9 cellular contexts compared by ENCODE assay signal in the genomic region with DNA sequence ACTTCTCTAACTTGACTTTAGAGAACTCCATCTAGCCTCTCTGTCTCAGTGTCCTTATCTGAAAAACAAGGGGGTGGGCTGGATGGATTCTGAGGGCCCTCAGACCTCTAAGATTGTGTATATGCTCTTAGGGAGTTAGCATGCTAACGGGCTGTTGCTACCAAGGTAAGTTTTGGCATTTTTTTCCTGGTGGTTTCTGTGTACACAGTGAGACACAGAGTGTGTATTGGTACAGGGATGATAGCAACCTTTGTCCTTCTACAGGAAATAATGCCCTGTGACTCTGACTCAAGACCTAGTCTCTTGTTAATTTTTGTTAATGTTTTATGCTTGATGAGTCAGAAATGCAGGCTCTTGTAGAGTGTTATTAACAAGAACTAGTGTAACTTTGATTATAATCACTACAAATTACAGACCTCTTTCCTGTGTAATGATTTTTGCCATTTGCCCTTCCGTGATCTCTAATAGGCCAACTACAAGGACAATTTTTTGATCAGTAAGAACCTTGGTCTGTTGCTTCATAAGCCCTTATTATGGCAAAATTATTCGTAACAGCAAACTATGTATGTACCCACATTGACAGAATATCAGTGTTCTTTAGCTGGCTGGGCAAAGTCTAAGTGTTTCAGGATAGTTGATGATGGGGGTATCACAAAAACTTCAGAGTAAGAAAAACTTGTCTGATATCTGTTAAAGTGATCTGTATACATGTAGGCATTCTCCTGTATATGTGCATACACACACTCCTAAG.
DNase-seq lines count a peak whose midpoint lies in the region; ATAC-seq and TF ChIP-seq lines count a peak whose summit lies in the region.
"Had no signal": no experiment of that assay in that cellular context is flagged by ENCODE, and none has a peak within 500 bp of the region (broad histone marks: within the 10 kb centered on the region; RNA-seq: fewer than 3 reads in every experiment).

No MANE protein-coding gene starts in this region.

- H3K27ac Mint-ChIP-seq in chondrocyte (ENCODE audit: unreplicated experiment) = no peak overlapping the region

- ATAC-seq in GM19452 (IDR thresholded peaks at IDR 0.05; ENCODE audit: unreplicated experiment) (peak; percentile 78), HG03354 (IDR thresholded peaks at IDR 0.05; ENCODE audit: poor library complexity, severe bottlenecking, unreplicated experiment) (peak; percentile 81)

- DNase-seq in smooth muscle cell (lab: John Stamatoyannopoulos, UW; ENCODE audit: unreplicated experiment) (no peak), MG63 (no peak), SIG-M5 treated with dmso at 0.1 percent for 504 hours (lab: John Stamatoyannopoulos, UW; ENCODE audit: unreplicated experiment) (no peak), chondrocyte (ENCODE audit: low spot score) (no peak)
- DNase-seq: activated T-cell treated with anti-CD3 and anti-CD28 coated beads, Interleukin-2, amount 50 U/mL, for 1 hour; NCI-H748 treated with DMSO at 0.1 percent for 48 hours had no signal

- peaks cover 2% of the 10 kb centered on the region for H3K36me3 Mint-ChIP-seq in chondrocyte (ENCODE audit: low read depth)

- H3K9ac ChIP-seq in duodenal mucosa (ENCODE audit: low read depth in 1 of 2, low read length in 2 of 2) (peak overlapping the region in 1 of 2 donors; percentile 6), smooth muscle cell (ENCODE audit: low read depth) (peak overlapping the region; percentile 79)

- TF ChIP-seq CTCF in smooth muscle cell (IDR thresholded peaks at IDR 0.05; ENCODE audit: borderline replicate concordance, insufficient read depth, poor library complexity, severe bottlenecking) (no peak), chondrocyte (IDR thresholded peaks at IDR 0.05) (no peak)

- H3K27me3 ChIP-seq in duodenal mucosa (ENCODE audit: control insufficient read depth in 1 of 2, insufficient read depth in 2 of 2, low read length in 2 of 2) (no peaks in the 10 kb centered on the region), smooth muscle cell (ENCODE audit: low read depth) (no peaks in the 10 kb centered on the region), MG63 (no peaks in the 10 kb centered on the region)

- H3F3A ChIP-seq in smooth muscle cell (ENCODE audit: low read depth) = peaks cover 3% of the 10 kb centered on the region

- no peak overlapping the region for H3K4me3 ChIP-seq in duodenal mucosa (ENCODE audit: low read depth in 1 of 2, low read length in 2 of 2)
- H3K4me3 ChIP-seq in smooth muscle cell = no peak overlapping the region
- H3K4me3 ChIP-seq in MG63 = no peak overlapping the region

- WGBS in smooth muscle cell (ENCODE audit: low lambda C conversion rate) = 71% methylated on average over 3 of the region's 3 CpGs

- peaks cover 98% of the 10 kb centered on the region for H3K79me2 ChIP-seq in smooth muscle cell (ENCODE audit: low read depth)

- H3K4me1 ChIP-seq in duodenal mucosa (ENCODE audit: control insufficient read depth in 1 of 2, insufficient read depth in 2 of 2, low read length in 2 of 2) = peaks cover 42 to 48% of the 10 kb centered on the region in 2 donors
- no peaks in the 10 kb centered on the region for H3K4me1 ChIP-seq in smooth muscle cell (ENCODE audit: low read depth)

- peaks cover 92% of the 10 kb centered on the region for H4K20me1 ChIP-seq in smooth muscle cell (ENCODE audit: low read depth)

- peak overlapping the region; percentile 21 for H3K4me2 ChIP-seq in smooth muscle cell

- H3K9me3 ChIP-seq in duodenal mucosa (ENCODE audit: control insufficient read depth in 1 of 2, low read length in 2 of 2) (no peaks in the 10 kb centered on the region), smooth muscle cell (replicated peaks; ENCODE audit: low read depth) (no peaks in the 10 kb centered on the region), MG63 (no peaks in the 10 kb centered on the region)

- no peak overlapping the region for H2AFZ ChIP-seq in smooth muscle cell (ENCODE audit: low read depth)

- H3K27ac ChIP-seq in duodenal mucosa (ENCODE audit: low read depth, low read length) (peak overlapping the region; percentile 41), smooth muscle cell (ENCODE audit: low read depth) (peak overlapping the region; percentile 86)

- no peak overlapping the region for H3K4me3 Mint-ChIP-seq in chondrocyte (ENCODE audit: unreplicated experiment)

- H3K4me1 Mint-ChIP-seq in chondrocyte (ENCODE audit: low read depth) = peaks cover 26% of the 10 kb centered on the region

- H3K9me3 Mint-ChIP-seq in chondrocyte (ENCODE audit: low read depth) = no peaks in the 10 kb centered on the region

- H3K36me3 ChIP-seq in duodenal mucosa (ENCODE audit: control insufficient read depth in 1 of 2, insufficient read depth in 2 of 2, low read length in 2 of 2) (no peaks in the 10 kb centered on the region), smooth muscle cell (ENCODE audit: low read depth) (peaks cover 3% of the 10 kb centered on the region), MG63 (peaks cover 9% of the 10 kb centered on the region)

- no peaks in the 10 kb centered on the region for H3K27me3 Mint-ChIP-seq in chondrocyte (ENCODE audit: low read depth)
